Comparison of ENCODE assay signal across 8 cellular contexts in the genomic region with DNA sequence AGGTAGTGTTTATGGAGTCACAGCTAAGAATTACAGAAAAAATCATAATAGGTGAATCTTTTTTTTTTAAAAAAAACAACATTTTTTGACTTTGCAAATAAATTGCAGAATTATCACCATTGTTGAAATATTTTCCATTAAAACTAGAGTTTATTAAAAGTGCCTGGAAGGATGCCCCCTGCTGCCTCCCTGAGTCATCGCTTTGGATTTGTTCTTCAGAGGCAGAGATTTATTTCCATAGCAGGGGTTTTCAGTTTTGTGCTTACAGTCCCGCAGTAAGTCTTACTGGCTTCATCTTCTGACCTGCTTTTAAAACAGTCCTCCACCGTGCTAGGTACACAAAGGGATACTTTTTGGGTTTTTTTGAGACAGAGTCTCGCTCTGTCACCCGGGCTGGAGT.
DNase-seq lines count a peak whose midpoint lies in the region; ATAC-seq and TF ChIP-seq lines count a peak whose summit lies in the region.
"Not testable (repeated sequence)": the region's sequence is repeated elsewhere in the genome, so short reads cannot be mapped to it uniquely, and the experiment has no call there.

No MANE protein-coding gene starts in this region.

- H3K4me3 Mint-ChIP-seq in neural crest cell: not testable (repeated sequence)

- H3K4me2 ChIP-seq in DOHH2 (ENCODE audit: low read length); HCT116 (ENCODE audit: low read length); OCI-LY3 (ENCODE audit: low read length): not testable (repeated sequence)

- not testable (repeated sequence) for BruUV-seq in HCT116 (replicated peaks; lab: Mats Ljungman, UMichigan)

- H3K79me2 ChIP-seq in DOHH2 (ENCODE audit: control insufficient read depth, low read length): not testable (repeated sequence)
- H3K79me2 ChIP-seq in HCT116 (ENCODE audit: insufficient read depth, low read length): peaks cover 12% of the 10 kb centered on the region
- H3K79me2 ChIP-seq in OCI-LY3 (ENCODE audit: low read length): peaks cover 17% of the 10 kb centered on the region

- H3F3A ChIP-seq in DOHH2 (ENCODE audit: control insufficient read depth, insufficient read depth): not testable (repeated sequence)

- in situ Hi-C loops in astrocyte of the cerebellum (cut with HindIII; ENCODE audit: low sequenced_read_pairs): not testable (repeated sequence)

- H3K36me3 Mint-ChIP-seq in neural crest cell (ENCODE audit: low read depth): not testable (repeated sequence)

- RAD21 ChIA-PET in HCT116 (lab: Charles Lee; ENCODE audit: low non-redundant PET in 1 of 2, low total read pairs in 2 of 2, uncharacterized antibody in 2 of 2, unreplicated experiment in 2 of 2): not testable (repeated sequence)

- H3K36me3 ChIP-seq in DOHH2 (ENCODE audit: control insufficient read depth, low read length); HCT116 (ENCODE audit: control insufficient read depth in 1 of 2, insufficient read depth in 2 of 2, low read length in 2 of 2); OCI-LY3 (replicated peaks; ENCODE audit: low read depth, low read length): not testable (repeated sequence)

- H2AFZ ChIP-seq in HCT116 (ENCODE audit: low read depth, low read length, poor library complexity, severe bottlenecking); OCI-LY3 (ENCODE audit: low read depth, low read length): not testable (repeated sequence)

- not testable (repeated sequence) for H3K9me3 Mint-ChIP-seq in neural crest cell

- H3K27me3 ChIP-seq in AG04450 (ENCODE audit: control insufficient read depth, insufficient read depth, low read length); DOHH2 (ENCODE audit: control insufficient read depth, low read length); HCT116 (ENCODE audit: insufficient read depth, low read length); OCI-LY3 (ENCODE audit: low read depth, low read length): not testable (repeated sequence)

- not testable (repeated sequence) for TF ChIP-seq RAD21 in HCT116 (IDR thresholded peaks at IDR 0.05; ENCODE audit: low read depth)

- H3K4me1 Mint-ChIP-seq in neural crest cell: not testable (repeated sequence)

- H3K9ac ChIP-seq in HCT116 (ENCODE audit: low read length); OCI-LY3 (ENCODE audit: low read length): not testable (repeated sequence)

- 0 out of 2 replicates have a peak, but pooled peaks have one; percentile 15 for TF ChIP-seq CTCF in AG04450 (IDR thresholded peaks at IDR 0.05; ENCODE audit: low read depth, low read length)
- TF ChIP-seq CTCF in DOHH2 (IDR thresholded peaks at IDR 0.05; ENCODE audit: low read depth, low read length, poor library complexity, severe bottlenecking): peak; percentile 22
- TF ChIP-seq CTCF in HCT116 (IDR thresholded peaks at IDR 0.05 in 2 of 3, conservative IDR thresholded peaks at IDR 0.05 in 1 of 3; ENCODE audit: borderline replicate concordance in 1 of 3, insufficient read depth in 1 of 3, low read depth in 2 of 3, low read length in 2 of 3): not testable (repeated sequence)
- peak; percentile 22; the same call in 1 of the 2 replicates for TF ChIP-seq CTCF in OCI-LY3 (IDR thresholded peaks at IDR 0.05; ENCODE audit: low read depth, low read length)
- peak; percentile 4 for TF ChIP-seq CTCF in astrocyte of the cerebellum (IDR thresholded peaks at IDR 0.05; ENCODE audit: low read depth, low read length, missing control alignments)
- peak; percentile 31 for TF ChIP-seq CTCF in choroid plexus epithelial cell (conservative IDR thresholded peaks at IDR 0.05; ENCODE audit: low read depth, low read length)
- TF ChIP-seq CTCF in neural crest cell (conservative IDR thresholded peaks at IDR 0.05): peak; percentile 38
- peak; percentile 6 for TF ChIP-seq CTCF in retinal pigment epithelial cell (conservative IDR thresholded peaks at IDR 0.05; ENCODE audit: low read depth, low read length)

- H3K27ac Mint-ChIP-seq in neural crest cell (ENCODE audit: unreplicated experiment): not testable (repeated sequence)

- ATAC-seq in HCT116: peak; percentile 52; the same call in 1 of the 2 replicates

- DNase-seq in AG04450 (ENCODE audit: low read depth, low spot score); HCT116 (ENCODE audit: low read depth, low spot score); astrocyte of the cerebellum (ENCODE audit: low read depth); choroid plexus epithelial cell (ENCODE audit: low read depth); neural crest cell (ENCODE audit: low read depth, low spot score); retinal pigment epithelial cell (ENCODE audit: low read depth): not testable (repeated sequence)

- H3K4me1 ChIP-seq in DOHH2 (ENCODE audit: control insufficient read depth, low read length): peaks cover 33% of the 10 kb centered on the region
- not testable (repeated sequence) for H3K4me1 ChIP-seq in HCT116 (ENCODE audit: control insufficient read depth in 1 of 2, insufficient read depth in 2 of 2, low read length in 2 of 2)
- peaks cover 30% of the 10 kb centered on the region for H3K4me1 ChIP-seq in OCI-LY3 (ENCODE audit: low read length)

- not testable (repeated sequence) for H3K27me3 Mint-ChIP-seq in neural crest cell (ENCODE audit: low read depth)

- intact Hi-C loops in HCT116 (cut with micrococcal nuclease): not testable (repeated sequence)

- POLR2A ChIA-PET in AG04450 (lab: Yijun Ruan, JAX); HCT116 (lab: Charles Lee): not testable (repeated sequence)

- H4K20me1 ChIP-seq in DOHH2 (ENCODE audit: control insufficient read depth, insufficient read depth, low read depth, low read length); HCT116 (ENCODE audit: insufficient read depth); OCI-LY3 (ENCODE audit: insufficient read depth, low read length): not testable (repeated sequence)

- H3K9me2 ChIP-seq in DOHH2 (replicated peaks; ENCODE audit: control insufficient read depth, low read length); HCT116 (ENCODE audit: insufficient read depth): not testable (repeated sequence)

- H3K4me3 ChIP-seq in AG04450 (ENCODE audit: low read depth, low read length); DOHH2 (ENCODE audit: low read length); HCT116 (replicated peaks in 1 of 2; ENCODE audit: low read depth in 1 of 2, low read length in 2 of 2); OCI-LY3 (ENCODE audit: low read length); astrocyte of the cerebellum (ENCODE audit: low read depth, low read length); choroid plexus epithelial cell (ENCODE audit: low read depth, low read length); retinal pigment epithelial cell (ENCODE audit: low read length): not testable (repeated sequence)

- H3K27ac ChIP-seq in AG04450 (ENCODE audit: low read depth, low read length); DOHH2 (ENCODE audit: low read depth, low read length); HCT116 (ENCODE audit: low read depth, low read length): not testable (repeated sequence)
- H3K27ac ChIP-seq in OCI-LY3 (ENCODE audit: low read length): peak overlapping the region; percentile 23; the same call in 1 of the 2 replicates

- not testable (repeated sequence) for H3K9me3 ChIP-seq in AG04450 (ENCODE audit: control insufficient read depth, insufficient read depth, low read length); DOHH2 (ENCODE audit: control insufficient read depth, insufficient read depth, low read length); HCT116 (ENCODE audit: control insufficient read depth in 1 of 2, insufficient read depth in 1 of 2, low read depth in 1 of 2, low read length in 2 of 2); OCI-LY3 (ENCODE audit: insufficient read depth, low read length)

- CTCF ChIA-PET in AG04450 (lab: Charles Lee); HCT116 (lab: Charles Lee): not testable (repeated sequence)

- not testable (repeated sequence) for TF ChIP-seq POLR2A in HCT116 (IDR thresholded peaks at IDR 0.05; ENCODE audit: borderline replicate concordance, extremely low read depth, insufficient read depth, insufficient read length)
